21 cellular contexts compared by ENCODE assay signal in the genomic region with DNA sequence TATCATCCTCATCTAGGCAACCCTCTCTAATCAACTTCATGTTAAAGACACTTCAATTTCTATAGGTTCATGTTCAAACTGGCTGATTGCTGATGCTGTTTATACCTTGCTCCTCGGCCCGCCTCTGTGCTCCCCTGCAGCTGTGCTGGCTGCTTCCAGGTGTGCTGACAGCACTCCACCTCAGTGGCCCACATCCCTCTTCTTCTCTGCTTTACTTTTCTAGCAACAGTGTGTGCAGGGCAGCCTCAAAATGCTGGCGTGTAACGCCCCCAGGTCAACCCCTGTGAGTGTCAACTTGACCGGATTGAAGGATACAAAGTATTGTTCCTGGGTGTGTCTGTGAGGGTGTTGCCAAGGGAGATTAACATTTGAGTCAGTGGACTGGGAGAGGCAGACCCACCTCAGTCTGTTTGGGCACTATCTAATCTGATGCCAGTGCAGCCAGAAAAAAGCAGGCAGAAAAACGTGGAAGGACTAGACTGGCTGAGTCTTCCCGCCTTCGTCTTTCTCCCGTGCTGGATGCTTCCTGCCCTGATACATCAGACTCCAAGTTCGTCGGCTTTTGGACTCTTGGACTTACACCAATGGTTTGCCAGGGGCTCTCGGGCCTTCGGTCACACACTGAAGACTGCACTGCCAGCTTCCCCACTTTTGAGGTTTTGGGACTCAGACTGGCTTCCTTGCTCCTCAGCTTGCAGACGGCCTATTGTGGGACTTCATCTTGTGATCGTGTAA.
"Had no signal": no experiment of that assay in that cellular context is flagged by ENCODE, and none has a peak within 500 bp of the region (broad histone marks: within the 10 kb centered on the region; RNA-seq: fewer than 3 reads in every experiment).

No MANE protein-coding gene starts in this region.

- H3K27ac ChIP-seq: spleen, suprapubic skin had no signal

- H3K27me3 Mint-ChIP-seq: activated naive CD4-positive, alpha-beta T cell treated with anti-CD3 and anti-CD28 coated beads, Interleukin-2, amount 50 U/mL, for 24 hours had no signal

- H3K4me1 ChIP-seq: spleen had no signal

- H3K9me3 ChIP-seq: heart left ventricle, ovary, spleen, suprapubic skin had no signal

- H3K9me3 Mint-ChIP-seq: activated naive CD4-positive, alpha-beta T cell treated with anti-CD3 and anti-CD28 coated beads, Interleukin-2, amount 50 U/mL, for 24 hours; activated T-cell treated with anti-CD3 and anti-CD28 coated beads, Interleukin-2, amount 50 U/mL, for 24 hours; central memory CD8-positive, alpha-beta T cell; endodermal cell; nephron progenitor cell; stimulated activated naive B cell treated with anti-CD40 and anti-IgM and Interleukin-4, amounts not matched to agents 10 μg/mL and 1 μg/mL and 100 μg/mL, for 72 hours had no signal

- H3K4me3 Mint-ChIP-seq: activated CD8-positive, alpha-beta memory T cell treated with anti-CD3 and anti-CD28 coated beads, Interleukin-2, amount 10 ng/mL, durations not matched to agents 7 days and 5 days; activated naive CD4-positive, alpha-beta T cell treated with anti-CD3 and anti-CD28 coated beads, Interleukin-2, amount 50 U/mL, for 24 hours; activated T-cell treated with anti-CD3 and anti-CD28 coated beads, Interleukin-2, amount 50 U/mL, for 24 hours; central memory CD8-positive, alpha-beta T cell; endodermal cell; nephron progenitor cell; stimulated activated naive B cell treated with anti-CD40 and anti-IgM and Interleukin-4, amounts not matched to agents 10 μg/mL and 1 μg/mL and 100 μg/mL, for 72 hours had no signal

- H3K27me3 ChIP-seq: heart left ventricle, ovary, suprapubic skin had no signal

- H3K27ac Mint-ChIP-seq: activated CD8-positive, alpha-beta memory T cell treated with anti-CD3 and anti-CD28 coated beads, Interleukin-2, amount 10 ng/mL, durations not matched to agents 7 days and 5 days; activated naive CD4-positive, alpha-beta T cell treated with anti-CD3 and anti-CD28 coated beads, Interleukin-2, amount 50 U/mL, for 24 hours; activated T-cell treated with anti-CD3 and anti-CD28 coated beads, Interleukin-2, amount 50 U/mL, for 24 hours; endodermal cell; nephron progenitor cell; stimulated activated naive B cell treated with anti-CD40 and anti-IgM and Interleukin-4, amounts not matched to agents 10 μg/mL and 1 μg/mL and 100 μg/mL, for 72 hours had no signal

- DNase-seq: activated CD4-positive, alpha-beta T cell treated with anti-CD3 and anti-CD28 coated beads, Interleukin-2, amount 50 U/mL, for 4 hours; activated CD4-positive, CD25-positive, alpha-beta regulatory T cell treated with anti-CD3 and anti-CD28 coated beads, Interleukin-2, amount 50 U/mL, for 72 hours; activated CD8-positive, alpha-beta memory T cell treated with anti-CD3 and anti-CD28 coated beads, Interleukin-2, amount 10 ng/mL, durations not matched to agents 7 days and 5 days; activated effector memory CD4-positive, alpha-beta T cell treated with Interleukin-2 at 50 U/mL for 16 hours; activated T-cell treated with anti-CD3 and anti-CD28 coated beads, Interleukin-2, amount 50 U/mL, for 24 hours; dermis blood vessel endothelial cell; endodermal cell; erythroblast; foreskin melanocyte; heart left ventricle; nephron progenitor cell; ovary; retina; spleen; stimulated activated CD4-positive, alpha-beta T cell treated with anti-CD3 and anti-CD28 coated beads, Interleukin-1b, Interleukin-23, amount 100 ng/mL, for 48 hours; stimulated activated naive B cell treated with anti-CD40 and anti-IgM and Interleukin-4, amounts not matched to agents 10 μg/mL and 1 μg/mL and 100 μg/mL, for 72 hours had no signal

- ATAC-seq: activated CD8-positive, alpha-beta memory T cell treated with anti-CD3 and anti-CD28 coated beads, Interleukin-2, amount 10 ng/mL, durations not matched to agents 7 days and 5 days; heart left ventricle; left lobe of liver; stimulated activated naive B cell treated with anti-CD40 and anti-IgM and Interleukin-4, amounts not matched to agents 10 μg/mL and 1 μg/mL and 100 μg/mL, for 72 hours had no signal

- H3K4me3 ChIP-seq: heart left ventricle, ovary, spleen, suprapubic skin had no signal

- H3K4me1 Mint-ChIP-seq: activated CD8-positive, alpha-beta memory T cell treated with anti-CD3 and anti-CD28 coated beads, Interleukin-2, amount 10 ng/mL, durations not matched to agents 7 days and 5 days; activated naive CD4-positive, alpha-beta T cell treated with anti-CD3 and anti-CD28 coated beads, Interleukin-2, amount 50 U/mL, for 24 hours; central memory CD8-positive, alpha-beta T cell had no signal

- H3K36me3 Mint-ChIP-seq: activated CD8-positive, alpha-beta memory T cell treated with anti-CD3 and anti-CD28 coated beads, Interleukin-2, amount 10 ng/mL, durations not matched to agents 7 days and 5 days; activated naive CD4-positive, alpha-beta T cell treated with anti-CD3 and anti-CD28 coated beads, Interleukin-2, amount 50 U/mL, for 24 hours; brain; stimulated activated naive B cell treated with anti-CD40 and anti-IgM and Interleukin-4, amounts not matched to agents 10 μg/mL and 1 μg/mL and 100 μg/mL, for 72 hours had no signal

- H3K36me3 ChIP-seq: ovary, spleen, suprapubic skin had no signal
